In the genomic region with DNA sequence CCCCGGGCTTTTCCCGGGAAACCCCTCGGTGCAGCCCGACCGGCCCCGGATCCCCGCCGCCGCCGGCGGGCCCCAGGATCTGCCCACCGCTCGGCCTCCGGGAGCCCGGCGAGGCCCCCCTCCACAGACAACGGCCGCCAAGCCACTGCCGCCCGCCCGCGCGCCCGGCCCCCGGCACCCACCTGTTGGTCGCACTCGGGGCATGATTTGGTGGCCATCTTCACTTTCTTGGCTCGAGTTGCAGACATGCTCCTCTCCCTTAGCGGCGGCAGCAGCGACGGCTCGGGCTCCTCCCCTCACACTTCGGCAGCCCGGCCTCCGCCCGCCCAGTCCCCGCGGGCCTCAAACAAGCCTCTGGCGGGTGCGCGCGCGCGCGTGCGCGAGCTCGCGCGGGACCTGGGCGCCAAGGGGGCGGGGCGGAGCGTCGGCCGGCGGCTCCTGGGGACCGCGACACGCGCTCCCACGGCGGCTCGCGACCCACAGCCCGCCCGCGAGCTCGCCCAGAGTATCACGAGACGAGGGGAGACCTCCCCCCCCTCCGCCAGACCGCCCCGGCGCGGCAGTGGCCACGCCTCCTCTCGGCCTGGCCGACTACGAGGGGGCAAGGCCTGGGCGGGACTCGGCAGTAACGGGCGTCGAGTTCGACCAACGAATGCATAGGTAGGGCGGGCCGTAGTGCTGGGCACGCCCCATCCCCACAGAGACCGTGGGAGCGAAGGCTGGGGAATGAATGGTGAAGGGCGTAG, we compare ENCODE assay signal across 8 cellular contexts. TPM values are rescaled to one million over a fixed set of nuclear protein-coding genes. Genes with fewer than 3 reads are reported as not detected.
A peak's percentile ranks its signal among the peaks of the same experiment; 100 is the strongest.
DNase-seq lines count a peak whose midpoint lies in the region; ATAC-seq and TF ChIP-seq lines count a peak whose summit lies in the region.

A gene with protein sequence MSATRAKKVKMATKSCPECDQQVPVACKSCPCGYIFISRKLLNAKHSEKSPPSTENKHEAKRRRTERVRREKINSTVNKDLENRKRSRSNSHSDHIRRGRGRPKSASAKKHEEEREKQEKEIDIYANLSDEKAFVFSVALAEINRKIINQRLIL (minus strand): TSS at position 279 of the 746 bp plus-strand sequence. CDS start 31 bp downstream, at position 248.

- H3K4me3 Mint-ChIP-seq in activated naive CD4-positive, alpha-beta T cell treated with anti-CD3 and anti-CD28 coated beads, Interleukin-2, amount 50 U/mL, for 24 hours, result peak within 1 kb of the TSS; percentile 98
- peak within 1 kb of the TSS; percentile 100 for H3K4me3 Mint-ChIP-seq in glutamatergic neuron (ENCODE audit: unreplicated experiment)
- H3K4me3 Mint-ChIP-seq in osteocyte (ENCODE audit: unreplicated experiment), result peak within 1 kb of the TSS; percentile 98

- peak within 1 kb of the TSS; percentile 99 for H3K27ac Mint-ChIP-seq in activated naive CD4-positive, alpha-beta T cell treated with anti-CD3 and anti-CD28 coated beads, Interleukin-2, amount 50 U/mL, for 24 hours
- H3K27ac Mint-ChIP-seq in glutamatergic neuron (ENCODE audit: unreplicated experiment) (peak within 1 kb of the TSS; percentile 99), osteocyte (ENCODE audit: unreplicated experiment) (peak within 1 kb of the TSS; percentile 85)

- peak in 1 of 2 donors; percentile 85 for TF ChIP-seq POLR2A in thyroid gland (IDR thresholded peaks at IDR 0.05)

- H3K9me3 ChIP-seq in thyroid gland, result no peaks in the 10 kb centered on the region

- no peaks in the 10 kb centered on the region for H3K9me3 Mint-ChIP-seq in activated naive CD4-positive, alpha-beta T cell treated with anti-CD3 and anti-CD28 coated beads, Interleukin-2, amount 50 U/mL, for 24 hours
- H3K9me3 Mint-ChIP-seq in glutamatergic neuron (ENCODE audit: unreplicated experiment) (peaks cover 8% of the 10 kb centered on the region), osteocyte (ENCODE audit: unreplicated experiment) (no peaks in the 10 kb centered on the region)

- intact Hi-C loops in thyroid gland (cut with DNase I), result no loop called here

- peaks cover 35% of the 10 kb centered on the region for H3K4me1 Mint-ChIP-seq in activated naive CD4-positive, alpha-beta T cell treated with anti-CD3 and anti-CD28 coated beads, Interleukin-2, amount 50 U/mL, for 24 hours
- H3K4me1 Mint-ChIP-seq in glutamatergic neuron (ENCODE audit: low read depth, unreplicated experiment), result peaks cover 7% of the 10 kb centered on the region
- H3K4me1 Mint-ChIP-seq in osteocyte (ENCODE audit: unreplicated experiment), result peaks cover 23% of the 10 kb centered on the region

- peaks cover 3 to 10% of the 10 kb centered on the region in 2 donors for H3K4me1 ChIP-seq in thyroid gland

- peaks cover 1% of the 10 kb centered on the region for H3K36me3 Mint-ChIP-seq in activated naive CD4-positive, alpha-beta T cell treated with anti-CD3 and anti-CD28 coated beads, Interleukin-2, amount 50 U/mL, for 24 hours
- H3K36me3 Mint-ChIP-seq in glutamatergic neuron (ENCODE audit: unreplicated experiment) (no peaks in the 10 kb centered on the region), osteocyte (ENCODE audit: unreplicated experiment) (no peaks in the 10 kb centered on the region)

- H3K27me3 ChIP-seq in thyroid gland, result no peaks in the 10 kb centered on the region

- peak within 1 kb of the TSS; percentile 99 for H3K4me3 ChIP-seq in GM08714 (ENCODE audit: low read length)
- H3K4me3 ChIP-seq in thyroid gland (replicated peaks in 1 of 3), result peak within 1 kb of the TSS; percentile 67 to 89 (median 83)

- H3K27ac ChIP-seq in thyroid gland, result peak within 1 kb of the TSS; percentile 77 to 85 (median 81)

- H3K27me3 Mint-ChIP-seq in activated naive CD4-positive, alpha-beta T cell treated with anti-CD3 and anti-CD28 coated beads, Interleukin-2, amount 50 U/mL, for 24 hours, result no peaks in the 10 kb centered on the region
- H3K27me3 Mint-ChIP-seq in glutamatergic neuron (ENCODE audit: unreplicated experiment), result peaks cover 5% of the 10 kb centered on the region
- H3K27me3 Mint-ChIP-seq in osteocyte (ENCODE audit: unreplicated experiment), result peaks cover 18% of the 10 kb centered on the region

- peak; percentile 91 for DNase-seq in NCI-H1092 (lab: John Stamatoyannopoulos, UW)
- DNase-seq in glutamatergic neuron, result peak; percentile 94
- peak; percentile 98 for DNase-seq in osteocyte (ENCODE audit: extremely low spot score, unreplicated experiment)
- peak; percentile 93 for DNase-seq in thyroid gland

- H3K36me3 ChIP-seq in thyroid gland, result no peaks in the 10 kb centered on the region

- ATAC-seq in HG02588 (IDR thresholded peaks at IDR 0.05; ENCODE audit: unreplicated experiment) (peak; percentile 95), SK-N-SH treated with all-trans-retinoic acid at 6 μM for 48 hours (peak; percentile 98)

- TF ChIP-seq CTCF in glutamatergic neuron (IDR thresholded peaks at IDR 0.05; ENCODE audit: partially characterized antibody, unreplicated experiment) (no peak), osteocyte (IDR thresholded peaks at IDR 0.05) (peak; percentile 9), thyroid gland (IDR thresholded peaks at IDR 0.05) (no peak)

- WGBS in thyroid gland, 2 donors, result 0 to 2% methylated on average over 16 to 28 of the region's 94 CpGs

TF ChIP-seq in SK-N-SH treated with all-trans-retinoic acid at 6 μM for 48 hours, 23 proteins besides CTCF, POLR2A, EP300 and RAD21:
- TF ChIP-seq CSDC2 (CRISPR knock-in tag; IDR thresholded peaks at IDR 0.05) (peak; percentile 51; the same call in 1 of the 2 replicates), ZFP3 (CRISPR knock-in tag; IDR thresholded peaks at IDR 0.05) (no peak), BACH2 (CRISPR knock-in tag; IDR thresholded peaks at IDR 0.05; ENCODE audit: borderline replicate concordance) (no peak), SNAI2 (CRISPR knock-in tag; IDR thresholded peaks at IDR 0.05) (0 out of 2 replicates have a peak, but pooled peaks have one; percentile 63)
- TF ChIP-seq, protein P1, sequence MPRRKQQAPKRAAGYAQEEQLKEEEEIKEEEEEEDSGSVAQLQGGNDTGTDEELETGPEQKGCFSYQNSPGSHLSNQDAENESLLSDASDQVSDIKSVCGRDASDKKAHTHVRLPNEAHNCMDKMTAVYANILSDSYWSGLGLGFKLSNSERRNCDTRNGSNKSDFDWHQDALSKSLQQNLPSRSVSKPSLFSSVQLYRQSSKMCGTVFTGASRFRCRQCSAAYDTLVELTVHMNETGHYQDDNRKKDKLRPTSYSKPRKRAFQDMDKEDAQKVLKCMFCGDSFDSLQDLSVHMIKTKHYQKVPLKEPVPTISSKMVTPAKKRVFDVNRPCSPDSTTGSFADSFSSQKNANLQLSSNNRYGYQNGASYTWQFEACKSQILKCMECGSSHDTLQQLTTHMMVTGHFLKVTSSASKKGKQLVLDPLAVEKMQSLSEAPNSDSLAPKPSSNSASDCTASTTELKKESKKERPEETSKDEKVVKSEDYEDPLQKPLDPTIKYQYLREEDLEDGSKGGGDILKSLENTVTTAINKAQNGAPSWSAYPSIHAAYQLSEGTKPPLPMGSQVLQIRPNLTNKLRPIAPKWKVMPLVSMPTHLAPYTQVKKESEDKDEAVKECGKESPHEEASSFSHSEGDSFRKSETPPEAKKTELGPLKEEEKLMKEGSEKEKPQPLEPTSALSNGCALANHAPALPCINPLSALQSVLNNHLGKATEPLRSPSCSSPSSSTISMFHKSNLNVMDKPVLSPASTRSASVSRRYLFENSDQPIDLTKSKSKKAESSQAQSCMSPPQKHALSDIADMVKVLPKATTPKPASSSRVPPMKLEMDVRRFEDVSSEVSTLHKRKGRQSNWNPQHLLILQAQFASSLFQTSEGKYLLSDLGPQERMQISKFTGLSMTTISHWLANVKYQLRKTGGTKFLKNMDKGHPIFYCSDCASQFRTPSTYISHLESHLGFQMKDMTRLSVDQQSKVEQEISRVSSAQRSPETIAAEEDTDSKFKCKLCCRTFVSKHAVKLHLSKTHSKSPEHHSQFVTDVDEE (CRISPR knock-in tag; IDR thresholded peaks at IDR 0.05), result peak; percentile 71; the same call in 1 of the 2 replicates

RNA-seq across cellular contexts. Expression of the gene that starts here (rescaled TPM):
- total RNA-seq in glutamatergic neuron (ENCODE audit: unreplicated experiment) (15.8 TPM), osteocyte (14.0 and 14.5 TPM in 2 replicates), thyroid gland (10 to 100 TPM in 1 of 4 donors, 1 to 10 TPM in 3; 5.1 to 13.3 (median 6.2) TPM)

Comparison
In these comparisons a context has a peak if more than half of its experiments do, and no peak if none do; other contexts are left out.
1. Peak in every context shown above with its lines: DNase-seq, ATAC-seq, H3K4me3 ChIP-seq and H3K27ac ChIP-seq.